ENCODE assay signal across 8 cellular contexts in the genomic region with DNA sequence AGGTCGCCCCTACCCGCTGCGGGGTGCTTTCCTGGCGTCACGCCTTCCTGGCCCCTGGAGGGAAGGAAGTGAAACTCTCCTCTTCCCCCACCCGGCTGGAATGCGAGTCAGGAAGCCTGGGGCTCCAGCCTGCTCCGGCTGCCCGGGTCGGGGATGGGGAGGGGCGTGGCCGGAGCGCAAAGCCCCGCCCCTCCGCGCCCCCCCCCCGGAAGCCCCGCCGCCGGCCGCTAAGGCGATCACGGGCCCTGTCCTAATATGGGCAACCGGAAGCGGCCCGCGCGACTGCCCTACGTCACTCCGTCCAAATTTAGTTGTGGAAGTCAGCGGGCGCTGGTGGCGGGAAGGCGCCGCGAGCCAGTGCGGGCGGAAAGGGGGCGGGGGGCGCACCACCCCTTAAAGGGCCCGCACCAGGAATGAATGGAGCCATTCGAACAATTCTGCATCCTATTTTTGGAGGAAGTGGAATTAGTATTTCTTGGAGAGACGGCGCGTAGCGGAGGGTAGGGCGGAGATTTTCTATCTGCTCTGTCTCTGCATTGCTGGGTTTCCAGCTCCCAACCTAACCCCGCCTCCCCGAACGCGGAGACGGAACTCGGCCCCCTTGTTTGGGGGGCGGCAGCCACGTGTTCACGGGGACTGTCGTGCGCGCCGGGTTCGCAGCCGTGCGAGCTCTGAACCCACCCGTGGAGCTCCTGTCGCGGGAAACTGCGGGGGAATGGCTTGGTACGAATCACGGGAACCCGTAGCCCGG. TPM values are rescaled to one million over a fixed set of nuclear protein-coding genes. Genes with fewer than 3 reads are reported as not detected.
DNase-seq lines count a peak whose midpoint lies in the region; ATAC-seq, FAIRE-seq and TF ChIP-seq lines count a peak whose summit lies in the region.

No MANE protein-coding gene starts in this region.

- H3K4me3 ChIP-seq in bronchial epithelial cell (ENCODE audit: low read depth, low read length) (peak overlapping the region; percentile 88), smooth muscle cell (peak overlapping the region; percentile 98)

- no peaks in the 10 kb centered on the region for H3K9me3 Mint-ChIP-seq in activated B cell treated with CpG ODN at 0.5 μM for 24 hours
- no peaks in the 10 kb centered on the region for H3K9me3 Mint-ChIP-seq in immature natural killer cell

- peaks cover 17% of the 10 kb centered on the region for H3F3A ChIP-seq in smooth muscle cell (ENCODE audit: low read depth)

- H3K4me1 ChIP-seq in smooth muscle cell (ENCODE audit: low read depth): peaks cover 10% of the 10 kb centered on the region

- peaks cover 12% of the 10 kb centered on the region for H3K79me2 ChIP-seq in smooth muscle cell (ENCODE audit: low read depth)

- H2AFZ ChIP-seq in smooth muscle cell (ENCODE audit: low read depth): no peak overlapping the region

- H3K4me2 ChIP-seq in smooth muscle cell: peak overlapping the region; percentile 94

- intact Hi-C loops in activated B cell treated with CpG ODN at 0.5 μM for 24 hours (cut with micrococcal nuclease): loop anchor here (1.0 to 10.0 kb wide), 9 partner anchors 15 to 986 kb away; a partner anchor contains a TSS

- no peaks in the 10 kb centered on the region for H3K9me3 ChIP-seq in smooth muscle cell (replicated peaks; ENCODE audit: low read depth)

- H3K27me3 Mint-ChIP-seq in activated B cell treated with CpG ODN at 0.5 μM for 24 hours (no peaks in the 10 kb centered on the region), immature natural killer cell (ENCODE audit: low read depth in 3 of 3) (peaks cover 38 to 51% (median 45%) of the 10 kb centered on the region in 3 donors)

- ATAC-seq in GM18867 (IDR thresholded peaks at IDR 0.05; ENCODE audit: unreplicated experiment): peak; percentile 44
- ATAC-seq in HG03175 (IDR thresholded peaks at IDR 0.05; ENCODE audit: unreplicated experiment): peak; percentile 40
- peak; percentile 23 for ATAC-seq in activated B cell treated with CpG ODN at 0.5 μM for 24 hours (ENCODE audit: low read depth)

- TF ChIP-seq CTCF in activated B cell treated with CpG ODN at 0.5 μM for 24 hours (IDR thresholded peaks at IDR 0.05) (no peak), bronchial epithelial cell (IDR thresholded peaks at IDR 0.05; ENCODE audit: insufficient read depth, low read length, severe bottlenecking) (peak; percentile 38), smooth muscle cell (IDR thresholded peaks at IDR 0.05; ENCODE audit: borderline replicate concordance, insufficient read depth, poor library complexity, severe bottlenecking) (no peak)

- peak overlapping the region; percentile 97 for H3K27ac ChIP-seq in smooth muscle cell (ENCODE audit: low read depth)

- peaks cover 49% of the 10 kb centered on the region for H3K4me1 Mint-ChIP-seq in activated B cell treated with CpG ODN at 0.5 μM for 24 hours
- H3K4me1 Mint-ChIP-seq in immature natural killer cell: peaks cover 50 to 58% of the 10 kb centered on the region in 2 donors

- H3K36me3 ChIP-seq in bronchial epithelial cell (ENCODE audit: control insufficient read depth, insufficient read depth, low read length): peaks cover 8% of the 10 kb centered on the region
- no peaks in the 10 kb centered on the region for H3K36me3 ChIP-seq in smooth muscle cell (ENCODE audit: low read depth)

- POLR2A ChIA-PET in activated B cell treated with CpG ODN at 0.5 μM for 24 hours (lab: Charles Lee): interaction anchor here (0.7 to 5.0 kb wide), 38 partner anchors 14 to 1267 kb away, joined by 3 to 258 read pairs (median 8); a partner anchor contains a TSS

- CTCF ChIA-PET in activated B cell treated with CpG ODN at 0.5 μM for 24 hours (lab: Charles Lee): interaction anchor here (0.7 to 1.9 kb wide), 8 partner anchors 16 to 111 kb away, joined by 3 to 23 read pairs (median 4); a partner anchor contains a TSS

- H4K20me1 ChIP-seq in smooth muscle cell (ENCODE audit: low read depth): peaks cover 25% of the 10 kb centered on the region

- H3K36me3 Mint-ChIP-seq in activated B cell treated with CpG ODN at 0.5 μM for 24 hours (ENCODE audit: low read depth) (peaks cover 44% of the 10 kb centered on the region), immature natural killer cell (peaks cover 3 to 16% (median 11%) of the 10 kb centered on the region in 3 donors)

- under 1% methylated on average over 60 of the region's 71 CpGs for WGBS in smooth muscle cell (ENCODE audit: low lambda C conversion rate)

- no peak for FAIRE-seq in bronchial epithelial cell (lab: Jason Lieb, UNC)

- peak; percentile 95 for DNase-seq in A172 (ENCODE audit: low spot score)
- DNase-seq in NCI-H345 (lab: John Stamatoyannopoulos, UW): peak; percentile 94
- peak; percentile 92 for DNase-seq in activated B cell treated with CpG ODN at 0.5 μM for 24 hours
- peak; percentile 84 for DNase-seq in bronchial epithelial cell (ENCODE audit: low read depth)
- DNase-seq in immature natural killer cell: peak; percentile 96 to 97 (median 97)
- DNase-seq in smooth muscle cell (lab: John Stamatoyannopoulos, UW; ENCODE audit: unreplicated experiment): peak; percentile 90

- H3K9ac ChIP-seq in smooth muscle cell (ENCODE audit: low read depth): peak overlapping the region; percentile 99

- H3K27ac Mint-ChIP-seq in activated B cell treated with CpG ODN at 0.5 μM for 24 hours: peak overlapping the region; percentile 99
- peak overlapping the region; percentile 95 to 99 (median 98) for H3K27ac Mint-ChIP-seq in immature natural killer cell

- peak overlapping the region; percentile 99 for H3K4me3 Mint-ChIP-seq in activated B cell treated with CpG ODN at 0.5 μM for 24 hours
- peak overlapping the region; percentile 93 to 99 (median 97) for H3K4me3 Mint-ChIP-seq in immature natural killer cell

- H3K27me3 ChIP-seq in bronchial epithelial cell (ENCODE audit: control insufficient read depth, insufficient read depth, low read length) (no peaks in the 10 kb centered on the region), smooth muscle cell (ENCODE audit: low read depth) (no peaks in the 10 kb centered on the region)

RNA-seq across cellular contexts. Expression of a gene that starts 1.6 kb away (rescaled TPM):
- total RNA-seq in A172 (2014; rRNA removed; shearing (Covaris generic)): 37.3 and 61.1 TPM in 2 replicates
- total RNA-seq in activated B cell treated with CpG ODN at 0.5 μM for 24 hours: 116 and 119 TPM in 2 replicates
- total RNA-seq in bronchial epithelial cell: 32.1 and 35.2 TPM in 2 replicates
- 100 to 1,000 TPM; 395 to 487 (median 487) TPM for polyA plus RNA-seq in immature natural killer cell
- total RNA-seq in smooth muscle cell: 113 and 118 TPM in 2 replicates
- polyA plus RNA-seq in smooth muscle cell: 732 and 766 TPM in 2 replicates

RNA-seq across cellular contexts. Expression of a gene that starts 1.6 kb away (rescaled TPM):
- total RNA-seq in A172 (2014; rRNA removed; shearing (Covaris generic)): 129 and 147 TPM in 2 replicates
- 41.7 and 43.6 TPM in 2 replicates for total RNA-seq in activated B cell treated with CpG ODN at 0.5 μM for 24 hours
- total RNA-seq in bronchial epithelial cell: 68.4 and 75.3 TPM in 2 replicates
- polyA plus RNA-seq in immature natural killer cell: 10 to 100 TPM; 56.8 to 92.5 (median 66.0) TPM
- 37.6 and 59.6 TPM in 2 replicates for total RNA-seq in smooth muscle cell
- polyA plus RNA-seq in smooth muscle cell: 69.1 and 83.1 TPM in 2 replicates

RNA-seq across cellular contexts. Expression of a gene that starts 33.7 kb away (rescaled TPM):
- total RNA-seq in A172 (2014; rRNA removed; shearing (Covaris generic)): 85.9 and 101 TPM in 2 replicates
- total RNA-seq in activated B cell treated with CpG ODN at 0.5 μM for 24 hours (62.1 and 68.8 TPM in 2 replicates), bronchial epithelial cell (20.3 and 46.6 TPM in 2 replicates), smooth muscle cell (34.1 and 44.6 TPM in 2 replicates)
- polyA plus RNA-seq in immature natural killer cell (1 to 10 TPM in 2 of 3 donors, not detected in 1; 1.2 to 2.8 TPM), smooth muscle cell (9.9 and 12.8 TPM in 2 replicates)

RNA-seq across cellular contexts. Expression of a gene that starts 35.2 kb away (rescaled TPM):
- 46.7 and 49.1 TPM in 2 replicates for total RNA-seq in A172 (2014; rRNA removed; shearing (Covaris generic))
- 111 and 113 TPM in 2 replicates for total RNA-seq in activated B cell treated with CpG ODN at 0.5 μM for 24 hours
- total RNA-seq in bronchial epithelial cell: 28.0 and 40.5 TPM in 2 replicates
- 10 to 100 TPM; 13.2 to 16.5 (median 16.3) TPM for polyA plus RNA-seq in immature natural killer cell
- 19.1 and 21.9 TPM in 2 replicates for total RNA-seq in smooth muscle cell
- 37.4 and 44.3 TPM in 2 replicates for polyA plus RNA-seq in smooth muscle cell

RNA-seq across cellular contexts. Expression of a gene that starts 49.1 kb away (rescaled TPM):
- total RNA-seq in A172 (2014; rRNA removed; shearing (Covaris generic)): not detected in 2 replicates
- 67.1 and 74.8 TPM in 2 replicates for total RNA-seq in activated B cell treated with CpG ODN at 0.5 μM for 24 hours
- 0.51 and 1.3 TPM in 2 replicates for total RNA-seq in bronchial epithelial cell
- polyA plus RNA-seq in immature natural killer cell: 1 to 10 TPM; 1.1 to 2.2 (median 2.1) TPM
- total RNA-seq in smooth muscle cell: 2.2 and 2.8 TPM in 2 replicates
- 2.1 and 3.2 TPM in 2 replicates for polyA plus RNA-seq in smooth muscle cell

Comparison
In these comparisons a context has a peak if more than half of its experiments do, and no peak if none do; other contexts are left out.
1. Peak in every context shown above with its lines: DNase-seq, ATAC-seq, H3K4me3 ChIP-seq and H3K27ac ChIP-seq.